ENCODE assay signal across 22 cellular contexts in genomic region chr19:19782783-19783182, GRCh38. TPM values are rescaled to one million over a fixed set of nuclear protein-coding genes. Genes with fewer than 3 reads are reported as not detected.
DNase-seq lines count a peak whose midpoint lies in the region; ATAC-seq and TF ChIP-seq lines count a peak whose summit lies in the region.
"Had no signal": no experiment of that assay in that cellular context is flagged by ENCODE, and none has a peak within 500 bp of the region (broad histone marks: within the 10 kb centered on the region; RNA-seq: fewer than 3 reads in every experiment).

No MANE protein-coding gene starts in this region.

- no peaks in the 10 kb centered on the region for H3K4me1 ChIP-seq in psoas muscle

- H3K36me3 Mint-ChIP-seq in stimulated activated effector memory CD8-positive, alpha-beta T cell treated with anti-CD3 and anti-CD28 coated beads, Interleukin-12 subunit alpha, Interleukin-12 subunit beta, amount 100 ng/mL, for 72 hours: peaks cover 67% of the 10 kb centered on the region

- peak overlapping the region; percentile 5 for H3K27ac Mint-ChIP-seq in stimulated activated effector memory CD8-positive, alpha-beta T cell treated with anti-CD3 and anti-CD28 coated beads, Interleukin-12 subunit alpha, Interleukin-12 subunit beta, amount 100 ng/mL, for 72 hours
- H3K27ac Mint-ChIP-seq: CD14-positive monocyte; HFFc6; memory B cell; T-helper 2 cell treated with Interferon-gamma antibody and Interleukin-4, amounts not matched to agents 5 μg/mL and 100 μg/mL, for 36 hours had no signal

- no peak overlapping the region for H3K27ac ChIP-seq in psoas muscle
- H3K27ac ChIP-seq: HL-60, SK-N-MC, thoracic aorta had no signal

- peaks cover 0 to 17% of the 10 kb centered on the region in 2 donors for H3K36me3 ChIP-seq in psoas muscle (ENCODE audit: insufficient read depth in 1 of 2, low read depth in 1 of 2)

- H3K9me3 Mint-ChIP-seq in stimulated activated effector memory CD8-positive, alpha-beta T cell treated with anti-CD3 and anti-CD28 coated beads, Interleukin-12 subunit alpha, Interleukin-12 subunit beta, amount 100 ng/mL, for 72 hours: no peaks in the 10 kb centered on the region
- H3K9me3 Mint-ChIP-seq: memory B cell had no signal

- no peaks in the 10 kb centered on the region for H3K9me3 ChIP-seq in psoas muscle
- H3K9me3 ChIP-seq: thoracic aorta had no signal

- no peak overlapping the region for H3K4me3 Mint-ChIP-seq in stimulated activated effector memory CD8-positive, alpha-beta T cell treated with anti-CD3 and anti-CD28 coated beads, Interleukin-12 subunit alpha, Interleukin-12 subunit beta, amount 100 ng/mL, for 72 hours
- H3K4me3 Mint-ChIP-seq: CD14-positive monocyte; HFFc6; memory B cell; T-helper 2 cell treated with Interferon-gamma antibody and Interleukin-4, amounts not matched to agents 5 μg/mL and 100 μg/mL, for 36 hours had no signal

- no peak for TF ChIP-seq CTCF in psoas muscle (IDR thresholded peaks at IDR 0.05)

- intact Hi-C loops in psoas muscle (cut with DNase I): no loop called here

- H3K4me3 ChIP-seq in psoas muscle: no peak overlapping the region
- H3K4me3 ChIP-seq: SK-N-MC, thoracic aorta had no signal

- H3K4me1 Mint-ChIP-seq in stimulated activated effector memory CD8-positive, alpha-beta T cell treated with anti-CD3 and anti-CD28 coated beads, Interleukin-12 subunit alpha, Interleukin-12 subunit beta, amount 100 ng/mL, for 72 hours: peaks cover 54% of the 10 kb centered on the region
- H3K4me1 Mint-ChIP-seq: CD14-positive monocyte had no signal

- H3K27me3 ChIP-seq in psoas muscle (ENCODE audit: insufficient read depth in 3 of 3, low read length in 2 of 3): no peaks in the 10 kb centered on the region

- ATAC-seq in stimulated activated effector memory CD8-positive, alpha-beta T cell treated with anti-CD3 and anti-CD28 coated beads, Interleukin-12 subunit alpha, Interleukin-12 subunit beta, amount 100 ng/mL, for 72 hours: peak; percentile 56
- ATAC-seq in psoas muscle: no peak
- ATAC-seq: left cardiac atrium, right cardiac atrium had no signal

- DNase-seq in activated T-cell treated with anti-CD3 and anti-CD28 coated beads for 24 hours (ENCODE audit: low read depth) (peak; percentile 27), activated T-cell treated with anti-CD3 and anti-CD28 coated beads for 48 hours (ENCODE audit: low read depth) (peak; percentile 30), SIG-M5 treated with dmso at 0.1 percent for 504 hours (lab: John Stamatoyannopoulos, UW; ENCODE audit: unreplicated experiment) (no peak), psoas muscle (no peak), DMS114 treated with DMSO at 0.1 percent for 48 hours (lab: John Stamatoyannopoulos, UW; ENCODE audit: unreplicated experiment) (no peak)
- DNase-seq in activated T-cell treated with anti-CD3 and anti-CD28 coated beads, Interleukin-2, amount 50 U/mL, for 1 hour: no peak
- peak; percentile 69 for DNase-seq in stimulated activated CD4-positive, alpha-beta T cell treated with anti-CD3 and anti-CD28 coated beads, Interleukin-15, amount 100 ng/mL, for 24 hours
- no peak for DNase-seq in stimulated activated effector memory CD8-positive, alpha-beta T cell treated with anti-CD3 and anti-CD28 coated beads, Interleukin-12 subunit alpha, Interleukin-12 subunit beta, amount 100 ng/mL, for 72 hours (ENCODE audit: low spot score in 2 of 2)
- DNase-seq: activated CD8-positive, alpha-beta memory T cell treated with anti-CD3 and anti-CD28 coated beads, Interleukin-2, amount 50 U/mL, for 4 hours; amniotic stem cell; DMS53; HFFc6; left cardiac atrium; NCI-H2107; NCI-H510A treated with DMSO at 0.1 percent for 48 hours; right cardiac atrium had no signal

- WGBS in psoas muscle, 3 donors: 80 to 86% (median 83%) methylated on average over 2 of the region's 2 CpGs

RNA-seq across cellular contexts. Expression of gene ZNF506, which starts 38.8 kb away (rescaled TPM):
- total RNA-seq in psoas muscle: 10 to 100 TPM in 1 of 4 donors, 1 to 10 TPM in 3; 6.8 to 12.5 (median 8.7) TPM
- 1 to 10 TPM; 2.4 to 8.7 (median 2.7) TPM for polyA plus RNA-seq in psoas muscle

RNA-seq across cellular contexts. Expression of gene ZNF14, which starts 49.9 kb away (rescaled TPM):
- 1 to 10 TPM; 1.5 to 3.4 (median 2.1) TPM for total RNA-seq in psoas muscle
- polyA plus RNA-seq in psoas muscle: 1 to 10 TPM; 1.0 to 2.1 (median 1.7) TPM

Comparison
In these comparisons a context has a peak if more than half of its experiments do, and no peak if none do; other contexts are left out.
1. DNase-seq: peak in activated T-cell treated with anti-CD3 and anti-CD28 coated beads for 24 hours (single experiment), activated T-cell treated with anti-CD3 and anti-CD28 coated beads for 48 hours (single experiment) and stimulated activated CD4-positive, alpha-beta T cell treated with anti-CD3 and anti-CD28 coated beads, Interleukin-15, amount 100 ng/mL, for 24 hours (single experiment); none in activated T-cell treated with anti-CD3 and anti-CD28 coated beads, Interleukin-2, amount 50 U/mL, for 1 hour (single experiment), stimulated activated effector memory CD8-positive, alpha-beta T cell treated with anti-CD3 and anti-CD28 coated beads, Interleukin-12 subunit alpha, Interleukin-12 subunit beta, amount 100 ng/mL, for 72 hours (0 of 2), SIG-M5 treated with dmso at 0.1 percent for 504 hours (single experiment), psoas muscle (0 of 2) and DMS114 treated with DMSO at 0.1 percent for 48 hours (single experiment).